In genomic region chr1:150010388-150011115, GRCh38 we compare ENCODE assay signal across 1 cellular context.
A peak's percentile ranks its signal among the peaks of the same experiment; 100 is the strongest.
TF ChIP-seq lines count a peak whose summit lies in the region.

Gene OTUD7B, minus strand, starts transcription at chr1:150010726. Its CDS starts 33,216 bp downstream, at chr1:149977510.

TF ChIP-seq in HEK293, 187 proteins besides CTCF, POLR2A, EP300 and RAD21 (continued from another document):
- TF ChIP-seq HIC1 (tag by site-specific recombination; IDR thresholded peaks at IDR 0.05), result peak; percentile 73
- TF ChIP-seq ZNF843 (tag by site-specific recombination; IDR thresholded peaks at IDR 0.05), result no peak
- peak; percentile 46; the same call in 1 of the 2 replicates for TF ChIP-seq ZNF596 (tag by site-specific recombination; IDR thresholded peaks at IDR 0.05)
- no peak for TF ChIP-seq ZFP41 (tag by site-specific recombination; IDR thresholded peaks at IDR 0.05; ENCODE audit: borderline replicate concordance)
- peak; percentile 83 for TF ChIP-seq ZNF629 (tag by site-specific recombination; IDR thresholded peaks at IDR 0.05)
